ENCODE assay signal across 16 cellular contexts in genomic region chr11:111135101-111135500, GRCh38.
DNase-seq lines count a peak whose midpoint lies in the region; ATAC-seq, FAIRE-seq and TF ChIP-seq lines count a peak whose summit lies in the region.
"Had no signal": no experiment of that assay in that cellular context is flagged by ENCODE, and none has a peak within 500 bp of the region (broad histone marks: within the 10 kb centered on the region; RNA-seq: fewer than 3 reads in every experiment).

No MANE protein-coding gene starts in this region.

- H3K18ac ChIP-seq in H1 (ENCODE audit: extremely low read depth, low read length) = no peak overlapping the region

- H2BK5ac ChIP-seq in H1 (ENCODE audit: low read depth, low read length) = peak overlapping the region; percentile 22; the same call in 1 of the 2 replicates

- H3K9me2 ChIP-seq in GM23338 (ENCODE audit: insufficient read depth) = 0 out of 2 replicates have a peak, but pooled peaks cover 4% of the 10 kb centered on the region

- H3K23ac ChIP-seq in H1 (ENCODE audit: insufficient read length) = no peak overlapping the region

- no peak for FAIRE-seq in H1 (lab: Jason Lieb, UNC)
- FAIRE-seq: A549, GM19239 had no signal

- H4K20me1 ChIP-seq in GM23338 (replicated peaks; ENCODE audit: insufficient read depth) = no peaks in the 10 kb centered on the region; the same call in 1 of the 2 replicates
- H4K20me1 ChIP-seq in H1 (replicated peaks in 1 of 2; ENCODE audit: control insufficient read depth in 1 of 2, insufficient read depth in 2 of 2, low read length in 2 of 2) = no peaks in the 10 kb centered on the region

- H3K4me3 Mint-ChIP-seq in GM23338 (no peak overlapping the region), nephron progenitor cell (no peak overlapping the region)
- H3K4me3 Mint-ChIP-seq: CD14-positive monocyte; CD8-positive, alpha-beta memory T cell; HFFc6 had no signal

- H3K36me3 ChIP-seq in GM23338 (ENCODE audit: insufficient read depth) (no peaks in the 10 kb centered on the region), H1 (ENCODE audit: control insufficient read depth in 2 of 4, insufficient read depth in 4 of 4, low read length in 3 of 4) (no peaks in the 10 kb centered on the region)

- H3F3A ChIP-seq in GM23338 (replicated peaks; ENCODE audit: low read depth) = no peaks in the 10 kb centered on the region

- H3K14ac ChIP-seq in H1 (ENCODE audit: insufficient read length) = no peak overlapping the region

- no peaks in the 10 kb centered on the region for H3K27me3 Mint-ChIP-seq in GM23338 (ENCODE audit: insufficient read depth, low read depth, poor library complexity)
- no peaks in the 10 kb centered on the region for H3K27me3 Mint-ChIP-seq in nephron progenitor cell (ENCODE audit: low read depth, poor library complexity)

- H2AK5ac ChIP-seq in H1 (ENCODE audit: low read depth, low read length) = no peak overlapping the region

- no peak for TF ChIP-seq RAD21 in H1 (IDR thresholded peaks at IDR 0.05 in 1 of 2, conservative IDR thresholded peaks at IDR 0.05 in 1 of 2; ENCODE audit: low read depth in 2 of 2, low read length in 2 of 2)

- H2AFZ ChIP-seq in GM23338 (0 out of 2 replicates have a peak overlapping the region, but pooled peaks have one; percentile 74), H1 (ENCODE audit: low read length) (no peak overlapping the region)

- no peak for TF ChIP-seq POLR2A in H1 (IDR thresholded peaks at IDR 0.05; ENCODE audit: control extremely low read depth in 1 of 2, low read depth in 2 of 2, low read length in 2 of 2)

- H3K27ac ChIP-seq in GM23338 (ENCODE audit: low read depth) (no peak overlapping the region), H1 (ENCODE audit: low read depth, low read length) (no peak overlapping the region)
- H3K27ac ChIP-seq: A549 had no signal

- H3K9me3 ChIP-seq in H1 (ENCODE audit: insufficient read depth in 2 of 2, low read depth in 1 of 2, low read length in 1 of 2) = no peaks in the 10 kb centered on the region
- H3K9me3 ChIP-seq: A549, Caco-2 had no signal

- no peak overlapping the region for H4K8ac ChIP-seq in H1 (ENCODE audit: extremely low read depth, insufficient read depth, low read length)

- peak; percentile 2 for DNase-seq in GM23338 (ENCODE audit: low spot score)
- peak; percentile 93 for DNase-seq in NCI-H146 treated with DMSO at 0.1 percent for 48 hours (lab: John Stamatoyannopoulos, UW; ENCODE audit: unreplicated experiment)
- DNase-seq in H1 (ENCODE audit: low read depth in 1 of 2, low spot score in 2 of 2) = no peak
- peak; percentile 21 for DNase-seq in nephron progenitor cell
- DNase-seq in T-helper 9 cell = no peak
- DNase-seq in SKM-1 treated with dmso at 0.1 percent for 144 hours (lab: John Stamatoyannopoulos, UW; ENCODE audit: unreplicated experiment) = no peak
- no peak for DNase-seq in NCI-H1092 treated with DMSO at 0.1 percent for 48 hours (lab: John Stamatoyannopoulos, UW)
- DNase-seq: Caco-2; CD8-positive, alpha-beta memory T cell; DND-41; GF-D8; HCEC 1CT; HFFc6 had no signal

- H3K79me1 ChIP-seq in H1 (ENCODE audit: low read depth, low read length) = no peaks in the 10 kb centered on the region

- TF ChIP-seq CTCF in GM23338 (conservative IDR thresholded peaks at IDR 0.05; ENCODE audit: low read depth in 2 of 2) (no peak), H1 (IDR thresholded peaks at IDR 0.05; ENCODE audit: control extremely low read depth in 1 of 3, insufficient read depth in 1 of 3, low read depth in 1 of 3, low read length in 3 of 3) (no peak), nephron progenitor cell (IDR thresholded peaks at IDR 0.05) (no peak)

- peaks cover 8% of the 10 kb centered on the region; the same call in 1 of the 2 replicates for H3K4me1 ChIP-seq in GM23338 (ENCODE audit: insufficient read depth)
- H3K4me1 ChIP-seq in H1 (replicated peaks in 1 of 4; ENCODE audit: control insufficient read depth in 3 of 4, insufficient read depth in 4 of 4, low read length in 3 of 4) = peaks cover 0 to 3% (median 1%) of the 10 kb centered on the region in 4 experiments; a peak in 3 of 7 replicates
- H3K4me1 ChIP-seq: A549, Caco-2 had no signal

- H2BK12ac ChIP-seq in H1 (ENCODE audit: low read depth, low read length) = no peak overlapping the region

- H3K27ac Mint-ChIP-seq in GM23338 (no peak overlapping the region), nephron progenitor cell (peak overlapping the region; percentile 12)
- H3K27ac Mint-ChIP-seq: CD14-positive monocyte; CD8-positive, alpha-beta memory T cell; HFFc6 had no signal

- H3K4me2 ChIP-seq in GM23338 (no peak overlapping the region; the same call in 1 of the 2 replicates), H1 (ENCODE audit: insufficient read depth in 1 of 2, low read depth in 2 of 2, low read length in 2 of 2) (no peak overlapping the region)
- H3K4me2 ChIP-seq: A549 had no signal

- no peaks in the 10 kb centered on the region; the same call in 2 of the 3 replicates for H3K9me3 Mint-ChIP-seq in GM23338
- H3K9me3 Mint-ChIP-seq in nephron progenitor cell = peaks cover 5% of the 10 kb centered on the region
- H3K9me3 Mint-ChIP-seq: HFFc6 had no signal

- H4K5ac ChIP-seq in H1 (ENCODE audit: insufficient read length, low read depth, low read length) = no peak overlapping the region

- H3K36me3 Mint-ChIP-seq in GM23338 (ENCODE audit: low read depth) (no peaks in the 10 kb centered on the region; the same call in 2 of the 3 replicates), nephron progenitor cell (ENCODE audit: low read depth) (no peaks in the 10 kb centered on the region)
- H3K36me3 Mint-ChIP-seq: CD14-positive monocyte; CD8-positive, alpha-beta memory T cell had no signal

- H3K4me1 Mint-ChIP-seq in GM23338 (peaks cover 12% of the 10 kb centered on the region), nephron progenitor cell (peaks cover 24% of the 10 kb centered on the region)
- H3K4me1 Mint-ChIP-seq: CD14-positive monocyte; CD8-positive, alpha-beta memory T cell had no signal

- H3K4ac ChIP-seq in H1 (replicated peaks; ENCODE audit: insufficient read length, low read depth, low read length) = no peak overlapping the region

- H2BK20ac ChIP-seq in H1 (ENCODE audit: low read length) = no peak overlapping the region

- no peak for ATAC-seq in GM23338
- ATAC-seq: A549 had no signal

- no peak overlapping the region for H3K9ac ChIP-seq in H1 (replicated peaks in 1 of 4; ENCODE audit: extremely low read depth in 1 of 4, low read depth in 3 of 4, low read length in 3 of 4)

- CTCF ChIA-PET in H1 (lab: Charles Lee; ENCODE audit: partially characterized antibody) = interaction anchor here (0.9 kb wide), 1 partner anchor 10 kb away, joined by 3 read pairs; no protein-coding TSS in a partner anchor

- POLR2A ChIA-PET in H1 (lab: Charles Lee; ENCODE audit: partially characterized antibody) = interaction anchor here (1.1 kb wide), 1 partner anchor 18 kb away, joined by 3 read pairs; no protein-coding TSS in a partner anchor

- no peak overlapping the region for H2BK15ac ChIP-seq in H1 (ENCODE audit: low read length)

- no peaks in the 10 kb centered on the region for H3K23me2 ChIP-seq in H1 (ENCODE audit: low read depth, low read length)

- no peak overlapping the region for H2BK120ac ChIP-seq in H1 (replicated peaks; ENCODE audit: low read depth, low read length)

- no peaks in the 10 kb centered on the region for H3K27me3 ChIP-seq in GM23338 (ENCODE audit: insufficient read depth)
- H3K27me3 ChIP-seq in H1 (replicated peaks in 1 of 4; ENCODE audit: control insufficient read depth in 3 of 4, extremely low read depth in 1 of 4, insufficient read depth in 3 of 4, low read length in 3 of 4) = no peaks in the 10 kb centered on the region

- no peak overlapping the region for H4K91ac ChIP-seq in H1 (replicated peaks; ENCODE audit: insufficient read length, low read length)

- H3K79me2 ChIP-seq in GM23338 (replicated peaks; ENCODE audit: insufficient read depth) = no peaks in the 10 kb centered on the region
- no peaks in the 10 kb centered on the region for H3K79me2 ChIP-seq in H1 (ENCODE audit: control insufficient read depth in 1 of 2, insufficient read depth in 2 of 2, low read length in 2 of 2)

- no peak overlapping the region for H3K56ac ChIP-seq in H1 (replicated peaks; ENCODE audit: insufficient read length, low read depth, low read length)

- 98% methylated on average over 2 of the region's 2 CpGs; no CpG with 5 or more reads in 1 of the 2 experiments for WGBS in H1 (ENCODE audit: extremely low coverage in 1 of 2, insufficient coverage in 1 of 2, insufficient read length in 1 of 2, insufficient replicate concordance in 2 of 2, low coverage in 1 of 2, low lambda C conversion rate in 2 of 2, missing lambda C conversion rate in 1 of 2), 2 experiments

- no peak for TF ChIP-seq EP300 in H1 (IDR thresholded peaks at IDR 0.05; ENCODE audit: borderline replicate concordance in 1 of 2, low read depth in 2 of 2, low read length in 2 of 2)

- H3K4me3 ChIP-seq in GM23338 = no peak overlapping the region
- H3K4me3 ChIP-seq in H1 (ENCODE audit: extremely low read depth in 1 of 4, insufficient read depth in 2 of 4, low read depth in 3 of 4, low read length in 4 of 4) = no peak overlapping the region
- H3K4me3 ChIP-seq: A549 had no signal

TF ChIP-seq in GM23338, 12 proteins besides CTCF, POLR2A, EP300 and RAD21 (continues in another document):
- no peak for TF ChIP-seq NANOG (IDR thresholded peaks at IDR 0.05; ENCODE audit: borderline replicate concordance)

TF ChIP-seq in H1, 55 proteins besides CTCF, POLR2A, EP300 and RAD21:
- TF ChIP-seq SP4 (IDR thresholded peaks at IDR 0.05; ENCODE audit: low read length) (no peak), RFX5 (IDR thresholded peaks at IDR 0.05; ENCODE audit: borderline replicate concordance, low read depth, low read length) (no peak)

Comparison
In these comparisons a context has a peak if more than half of its experiments do, and no peak if none do; other contexts are left out.
1. DNase-seq: peak in GM23338 (single experiment), NCI-H146 treated with DMSO at 0.1 percent for 48 hours (single experiment) and nephron progenitor cell (single experiment); none in H1 (0 of 2), T-helper 9 cell (single experiment), SKM-1 treated with dmso at 0.1 percent for 144 hours (single experiment) and NCI-H1092 treated with DMSO at 0.1 percent for 48 hours (single experiment).